In genomic region chr2:166665991-166666940, GRCh38 we compare ENCODE assay signal across 21 cellular contexts.
DNase-seq lines count a peak whose midpoint lies in the region; TF ChIP-seq lines count a peak whose summit lies in the region.
"Had no signal": no experiment of that assay in that cellular context is flagged by ENCODE, and none has a peak within 500 bp of the region (broad histone marks: within the 10 kb centered on the region; RNA-seq: fewer than 3 reads in every experiment).

No MANE protein-coding gene starts in this region.

- no peaks in the 10 kb centered on the region for H3K9me3 ChIP-seq in CD8-positive, alpha-beta memory T cell (ENCODE audit: low read length)
- H3K9me3 ChIP-seq in H9 (ENCODE audit: control insufficient read depth, low read depth, low read length) = no peaks in the 10 kb centered on the region
- H3K9me3 ChIP-seq: thoracic aorta had no signal

- no peak overlapping the region for H4K91ac ChIP-seq in H9 (ENCODE audit: insufficient read length, low read depth, low read length)

- H3K4me2 ChIP-seq in H9 (ENCODE audit: insufficient read depth, insufficient read length, low read length) = no peak overlapping the region
- H3K4me2 ChIP-seq: neural progenitor cell had no signal

- no peak overlapping the region for H4K5ac ChIP-seq in H9 (ENCODE audit: insufficient read length, low read depth, low read length)

- H3K36me3 ChIP-seq in CD8-positive, alpha-beta memory T cell (ENCODE audit: insufficient read depth, low read length) = no peaks in the 10 kb centered on the region
- H3K36me3 ChIP-seq: neural progenitor cell, thoracic aorta had no signal

- H3K27me3 Mint-ChIP-seq in CD8-positive, alpha-beta memory T cell = no peaks in the 10 kb centered on the region
- H3K27me3 Mint-ChIP-seq in H9 (ENCODE audit: low read depth) = no peaks in the 10 kb centered on the region
- H3K27me3 Mint-ChIP-seq: brain had no signal

- H3K14ac ChIP-seq in H9 (ENCODE audit: insufficient read depth, low read length) = no peak overlapping the region

- H3K4ac ChIP-seq in H9 (ENCODE audit: low read depth, low read length) = no peak overlapping the region

- no peak overlapping the region for H4K8ac ChIP-seq in H9 (replicated peaks; ENCODE audit: insufficient read length, low read depth, low read length)

- H2BK20ac ChIP-seq in H9 (ENCODE audit: low read depth, low read length, poor library complexity, severe bottlenecking) = no peak overlapping the region

- no peaks in the 10 kb centered on the region for H3K23me2 ChIP-seq in H9 (ENCODE audit: insufficient read length, low read depth, low read length, poor library complexity, severe bottlenecking)

- no peak overlapping the region for H3K27ac ChIP-seq in CD8-positive, alpha-beta memory T cell (ENCODE audit: low read depth, low read length)
- no peak overlapping the region for H3K27ac ChIP-seq in H9 (ENCODE audit: insufficient read length, low read depth, low read length)
- H3K27ac ChIP-seq: neural progenitor cell, thoracic aorta, VCaP had no signal

- H2AFZ ChIP-seq in H9 (ENCODE audit: low read length) = no peak overlapping the region
- H2AFZ ChIP-seq: neural progenitor cell had no signal

- H2BK12ac ChIP-seq in H9 (ENCODE audit: insufficient read length, low read depth, low read length) = no peak overlapping the region

- CTCF ChIA-PET in CD8-positive, alpha-beta memory T cell (lab: Charles Lee) = no interaction called here

- peaks cover 0 to 25% (median 2%) of the 10 kb centered on the region in 5 donors for H3K9me3 Mint-ChIP-seq in CD8-positive, alpha-beta memory T cell
- H3K9me3 Mint-ChIP-seq in H9 = no peaks in the 10 kb centered on the region
- H3K9me3 Mint-ChIP-seq: brain; CD8-positive, alpha-beta T cell; neural progenitor cell had no signal

- H3K9ac ChIP-seq in H9 (ENCODE audit: extremely low read depth, insufficient read length, low read length) = no peak overlapping the region
- H3K9ac ChIP-seq: neural progenitor cell had no signal

- POLR2A ChIA-PET in CD8-positive, alpha-beta memory T cell (lab: Charles Lee) = no interaction called here

- no peak overlapping the region for H3K4me3 Mint-ChIP-seq in CD8-positive, alpha-beta memory T cell
- H3K4me3 Mint-ChIP-seq in H9 = no peak overlapping the region
- H3K4me3 Mint-ChIP-seq: brain; CD8-positive, alpha-beta T cell; neural progenitor cell had no signal

- no peak overlapping the region for H3K18ac ChIP-seq in H9 (ENCODE audit: insufficient read length, low read depth, low read length)

- H2BK5ac ChIP-seq in H9 (ENCODE audit: insufficient read length, low read length) = no peak overlapping the region

- WGBS in H9 (ENCODE audit: extremely low coverage, insufficient read length, low lambda C conversion rate) = no CpG with 5 or more reads among the region's 2 CpGs

- no peak for TF ChIP-seq CTCF in H9 (conservative IDR thresholded peaks at IDR 0.05)

- no peaks in the 10 kb centered on the region for H3K36me3 Mint-ChIP-seq in CD8-positive, alpha-beta memory T cell
- no peaks in the 10 kb centered on the region for H3K36me3 Mint-ChIP-seq in H9 (ENCODE audit: insufficient read depth in 1 of 3, low read depth in 3 of 3)
- H3K36me3 Mint-ChIP-seq: brain; CD8-positive, alpha-beta T cell; neural progenitor cell had no signal

- no peaks in the 10 kb centered on the region for H4K20me1 ChIP-seq in H9 (ENCODE audit: control insufficient read depth, insufficient read depth, insufficient read length)

- H3K27me3 ChIP-seq in CD8-positive, alpha-beta memory T cell (ENCODE audit: insufficient read depth, low read length, poor library complexity, severe bottlenecking) = no peaks in the 10 kb centered on the region
- no peaks in the 10 kb centered on the region for H3K27me3 ChIP-seq in H9 (ENCODE audit: insufficient read depth, low read length)
- H3K27me3 ChIP-seq: neural progenitor cell had no signal

- no peak overlapping the region for H3K27ac Mint-ChIP-seq in CD8-positive, alpha-beta memory T cell
- no peak overlapping the region for H3K27ac Mint-ChIP-seq in H9
- H3K27ac Mint-ChIP-seq: brain; CD8-positive, alpha-beta T cell; neural progenitor cell had no signal

- DNase-seq in AG08396 (ENCODE audit: low spot score) = peak; percentile 5
- DNase-seq in astrocyte of the hippocampus (ENCODE audit: low read depth, low spot score) = peak; percentile 90
- peak; percentile 3 for DNase-seq in hepatic stellate cell (ENCODE audit: low spot score)
- no peak for DNase-seq in NCI-H146 (lab: John Stamatoyannopoulos, UW)
- no peak for DNase-seq in stimulated activated naive CD4-positive, alpha-beta T cell (lab: John Stamatoyannopoulos, UW)
- DNase-seq in CD8-positive, alpha-beta memory T cell = no peak
- no peak for DNase-seq in H9
- DNase-seq: activated CD4-positive, alpha-beta T cell treated with anti-CD3 and anti-CD28 coated beads, Interleukin-2, amount 50 U/mL, for 48 hours; CD8-positive, alpha-beta T cell; cortex of kidney; DMS79 treated with DMSO at 0.1 percent for 48 hours; Kasumi-1; left ventricle myocardium superior; NCI-H1105 treated with DMSO at 0.1 percent for 48 hours; NCI-H2107; NCI-H69 had no signal

- no peak overlapping the region for H3T11ph ChIP-seq in H9 (ENCODE audit: low read length)

- H2AK5ac ChIP-seq in H9 (ENCODE audit: insufficient read length, low read length) = no peak overlapping the region

- no peaks in the 10 kb centered on the region for H3K4me1 ChIP-seq in CD8-positive, alpha-beta memory T cell (ENCODE audit: insufficient read depth, low read length)
- H3K4me1 ChIP-seq in H9 (ENCODE audit: insufficient read depth, low read length) = no peaks in the 10 kb centered on the region
- H3K4me1 ChIP-seq: neural progenitor cell had no signal

- H3K79me2 ChIP-seq in H9 (ENCODE audit: insufficient read depth, low read length) = no peaks in the 10 kb centered on the region

- no peak overlapping the region for H2BK120ac ChIP-seq in H9 (ENCODE audit: low read depth, low read length, poor library complexity, severe bottlenecking)

- no peak overlapping the region for H3K56ac ChIP-seq in H9 (ENCODE audit: insufficient read length, low read depth, low read length)

- H3K4me3 ChIP-seq in CD8-positive, alpha-beta memory T cell (ENCODE audit: low read length) = no peak overlapping the region
- H3K4me3 ChIP-seq: neural progenitor cell, thoracic aorta had no signal

- H3K79me1 ChIP-seq in H9 (ENCODE audit: insufficient read depth, low read depth, low read length, poor library complexity, severe bottlenecking) = no peaks in the 10 kb centered on the region

- H3K23ac ChIP-seq in H9 (ENCODE audit: insufficient read length, low read depth, low read length) = no peak overlapping the region

- H3K4me1 Mint-ChIP-seq in CD8-positive, alpha-beta memory T cell = no peaks in the 10 kb centered on the region
- no peaks in the 10 kb centered on the region for H3K4me1 Mint-ChIP-seq in H9
- H3K4me1 Mint-ChIP-seq: neural progenitor cell had no signal

- no peak for TF ChIP-seq EP300 in Ishikawa (IDR thresholded peaks at IDR 0.05; ENCODE audit: borderline replicate concordance)

- TF ChIP-seq RAD21 in Ishikawa (IDR thresholded peaks at IDR 0.05; ENCODE audit: low read depth) = no peak

- no peak overlapping the region for H2BK15ac ChIP-seq in H9 (ENCODE audit: low read depth, low read length)

TF ChIP-seq in Ishikawa, 13 proteins besides CTCF, POLR2A, EP300 and RAD21:
- TF ChIP-seq NFIC (IDR thresholded peaks at IDR 0.05) = 0 out of 2 replicates have a peak, but pooled peaks have one; percentile 9
- TF ChIP-seq YY1 (IDR thresholded peaks at IDR 0.05; ENCODE audit: low read depth) = no peak

Comparison
In these comparisons a context has a peak if more than half of its experiments do, and no peak if none do; other contexts are left out.
1. DNase-seq: peak in AG08396 (single experiment), astrocyte of the hippocampus (single experiment) and hepatic stellate cell (single experiment); none in NCI-H146 (single experiment), stimulated activated naive CD4-positive, alpha-beta T cell (0 of 6), CD8-positive, alpha-beta memory T cell (0 of 5) and H9 (single experiment).